Comparison of ENCODE assay signal across 8 cellular contexts in genomic region chr4:139177049-139177887, GRCh38. TPM values are rescaled to one million over a fixed set of nuclear protein-coding genes. Genes with fewer than 3 reads are reported as not detected.
DNase-seq lines count a peak whose midpoint lies in the region; ATAC-seq and TF ChIP-seq lines count a peak whose summit lies in the region.

TSS of gene ELF2 (minus strand) at chr4:139177218. CDS start at chr4:139137701, 39,517 bp downstream.

- TF ChIP-seq CTCF in ascending aorta (IDR thresholded peaks at IDR 0.05) (no peak), uterus (IDR thresholded peaks at IDR 0.05) (no peak)

- H3K9me3 ChIP-seq in ascending aorta, result no peaks in the 10 kb centered on the region
- H3K9me3 ChIP-seq in right cardiac atrium (ENCODE audit: control insufficient read depth, low read length), result no peaks in the 10 kb centered on the region
- H3K9me3 ChIP-seq in uterus, result no peaks in the 10 kb centered on the region

- intact Hi-C loops in ascending aorta (cut with DNase I) (loop anchor here (1.0 to 10.0 kb wide), 8 partner anchors 46 to 1348 kb away; partner anchors contain the start of genes ELMOD2, MAML3, NOCT and SETD7), right cardiac atrium (cut with DNase I) (loop anchor here in 1 of 4 donors (10.0 kb wide), 1 partner anchor 128 kb away; the partner anchor contains the start of genes NAA15 and NDUFC1), uterus (cut with DNase I; ENCODE audit: low total_unique reads) (loop anchor here (10.0 kb wide), 1 partner anchor 92 kb away; no protein-coding TSS in a partner anchor)

- ATAC-seq in GM18505 (IDR thresholded peaks at IDR 0.05; ENCODE audit: unreplicated experiment) (peak; percentile 50), HG02943 (IDR thresholded peaks at IDR 0.05; ENCODE audit: low read depth, unreplicated experiment) (peak; percentile 41), right cardiac atrium (peak; percentile 90 to 93)

- TF ChIP-seq POLR2A in GM18505 (IDR thresholded peaks at IDR 0.05; ENCODE audit: borderline replicate concordance, extremely low read depth, insufficient read depth, insufficient read length) (peak; percentile 26), uterus (IDR thresholded peaks at IDR 0.05) (no peak)

- H3K4me1 ChIP-seq in ascending aorta (peaks cover 0 to 9% of the 10 kb centered on the region in 2 donors), right cardiac atrium (ENCODE audit: control insufficient read depth, insufficient read depth, low read length) (no peaks in the 10 kb centered on the region), rectal smooth muscle tissue (ENCODE audit: control insufficient read depth, insufficient read depth, low read length) (peaks cover 3% of the 10 kb centered on the region), uterus (no peaks in the 10 kb centered on the region)

- H3K36me3 ChIP-seq in ascending aorta (no peaks in the 10 kb centered on the region), rectal smooth muscle tissue (ENCODE audit: control insufficient read depth, insufficient read depth, low read length) (no peaks in the 10 kb centered on the region), uterus (no peaks in the 10 kb centered on the region)

- DNase-seq in NCI-H187 (lab: John Stamatoyannopoulos, UW), result peak; percentile 71 to 76
- DNase-seq in T-helper 22 cell (ENCODE audit: low read depth), result peak; percentile 86
- peak; percentile 84 to 97 for DNase-seq in ascending aorta (ENCODE audit: low spot score in 2 of 2)
- DNase-seq in right cardiac atrium, result peak; percentile 96 to 98 (median 97)
- peak; percentile 92 to 93 for DNase-seq in uterus

- H3K27ac ChIP-seq in ascending aorta (peak within 1 kb of the TSS; percentile 100), right cardiac atrium (ENCODE audit: low read length) (peak within 1 kb of the TSS; percentile 99), rectal smooth muscle tissue (ENCODE audit: low read depth, low read length) (peak within 1 kb of the TSS; percentile 100), uterus (peak within 1 kb of the TSS; percentile 98)

- peak within 1 kb of the TSS; percentile 97 for H3K4me3 ChIP-seq in ascending aorta
- H3K4me3 ChIP-seq in right cardiac atrium (ENCODE audit: low read length), result peak within 1 kb of the TSS; percentile 96
- H3K4me3 ChIP-seq in rectal smooth muscle tissue (ENCODE audit: low read length), result peak within 1 kb of the TSS; percentile 83
- peak within 1 kb of the TSS; percentile 75 to 77 for H3K4me3 ChIP-seq in uterus

- under 1% methylated on average over 83 of the region's 84 CpGs for WGBS in right cardiac atrium

- peak within 1 kb of the TSS; percentile 93 for H3K9ac ChIP-seq in rectal smooth muscle tissue (ENCODE audit: low read length)

- H3K27me3 ChIP-seq in ascending aorta (no peaks in the 10 kb centered on the region), right cardiac atrium (ENCODE audit: control insufficient read depth, insufficient read depth) (no peaks in the 10 kb centered on the region), rectal smooth muscle tissue (ENCODE audit: control insufficient read depth, insufficient read depth, low read length) (no peaks in the 10 kb centered on the region), uterus (no peaks in the 10 kb centered on the region)

RNA-seq across cellular contexts. Expression of gene ELF2, which starts in this region (rescaled TPM):
- total RNA-seq in ascending aorta (20.3 TPM), right cardiac atrium (10 to 100 TPM; 40.0 to 44.0 (median 42.8) TPM), uterus (100 to 1,000 TPM in 2 of 4 donors, 10 to 100 TPM in 2; 65.8 to 103 (median 86.0) TPM)
- 15.6 TPM for polyA plus RNA-seq in right cardiac atrium

Comparison
In these comparisons a context has a peak if more than half of its experiments do, and no peak if none do; other contexts are left out.
1. Peak in every context shown above with its lines: DNase-seq, ATAC-seq, H3K4me3 ChIP-seq and H3K27ac ChIP-seq.
2. ATAC-seq: peak in every context shown above with its lines; median percentile 92 in right cardiac atrium; 50 in GM18505; 41 in HG02943.